Comparison of ENCODE assay signal across 15 cellular contexts in genomic region chr17:72373910-72374741, GRCh38.
DNase-seq lines count a peak whose midpoint lies in the region; ATAC-seq and TF ChIP-seq lines count a peak whose summit lies in the region.
"Had no signal": no experiment of that assay in that cellular context is flagged by ENCODE, and none has a peak within 500 bp of the region (broad histone marks: within the 10 kb centered on the region; RNA-seq: fewer than 3 reads in every experiment).

No MANE protein-coding gene starts in this region.

- DNase-seq in AG04450 (ENCODE audit: low read depth, low spot score) (no peak), adipocyte (ENCODE audit: low read depth) (peak; percentile 53), kidney tubule cell (ENCODE audit: low spot score) (peak; percentile 89), MCF 10A (ENCODE audit: unreplicated experiment) (no peak), ACHN (no peak)
- DNase-seq in activated CD8-positive, alpha-beta memory T cell treated with anti-CD3 and anti-CD28 coated beads for 24 hours: no peak
- DNase-seq: activated CD8-positive, alpha-beta T cell treated with anti-CD3 and anti-CD28 coated beads, Interleukin-2, amount 10 ng/mL, durations not matched to agents 7 days and 5 days; activated naive CD4-positive, alpha-beta T cell treated with anti-CD3 and anti-CD28 coated beads, Interleukin-2, amount 50 U/mL, for 16 hours; Karpas-422; naive B cell; NCI-H2081 treated with DMSO at 0.1 percent for 48 hours had no signal

- CTCF ChIA-PET in AG04450 (lab: Charles Lee): no interaction called here
- CTCF ChIA-PET in MCF 10A (lab: Yijun Ruan, JAX): interaction anchor here (0.5 kb wide), 1 partner anchor 667 kb away, joined by 3 read pairs; no protein-coding TSS in a partner anchor

- no peaks in the 10 kb centered on the region for H3K27me3 Mint-ChIP-seq in MCF 10A (ENCODE audit: insufficient read depth, unreplicated experiment)
- H3K27me3 Mint-ChIP-seq: naive B cell had no signal

- H3K4me1 Mint-ChIP-seq in MCF 10A (ENCODE audit: insufficient read depth, unreplicated experiment): peaks cover 14% of the 10 kb centered on the region
- H3K4me1 Mint-ChIP-seq: naive B cell had no signal

- no peak overlapping the region for H3K4me3 ChIP-seq in AG04450 (ENCODE audit: low read depth, low read length)
- no peak overlapping the region for H3K4me3 ChIP-seq in adipocyte (ENCODE audit: low read length)
- H3K4me3 ChIP-seq: coronary artery had no signal

- no peak for TF ChIP-seq CTCF in AG04450 (IDR thresholded peaks at IDR 0.05; ENCODE audit: low read depth, low read length)
- no peak for TF ChIP-seq CTCF in MCF 10A (IDR thresholded peaks at IDR 0.05; ENCODE audit: unreplicated experiment)

- no peak overlapping the region for H3K9ac ChIP-seq in adipocyte (ENCODE audit: low read length)

- no TSS peak for BruUV-seq in MCF 10A (replicated peaks; lab: Mats Ljungman, UMichigan)

- no peak for ATAC-seq in GM18520 (IDR thresholded peaks at IDR 0.05; ENCODE audit: unreplicated experiment)
- ATAC-seq: activated CD8-positive, alpha-beta T cell treated with anti-CD3 and anti-CD28 coated beads, Interleukin-2, amount 10 ng/mL, durations not matched to agents 7 days and 5 days had no signal

- H3K27me3 ChIP-seq in AG04450 (ENCODE audit: control insufficient read depth, insufficient read depth, low read length) (no peaks in the 10 kb centered on the region), adipocyte (replicated peaks; ENCODE audit: control insufficient read depth, insufficient read depth, low read length) (no peaks in the 10 kb centered on the region)

- in situ Hi-C loops in ACHN (cut with HindIII; ENCODE audit: low pct_ligation_motif_present, low pct_unique_long_range_greater_than_20kb, low sequenced_read_pairs): no loop called here

- peaks cover 30% of the 10 kb centered on the region for H3K4me1 ChIP-seq in adipocyte (ENCODE audit: control insufficient read depth, insufficient read depth, low read length)

- POLR2A ChIA-PET in AG04450 (lab: Yijun Ruan, JAX) (interaction anchor here (1.0 kb wide), 1 partner anchor 235 kb away, joined by 3 read pairs; no protein-coding TSS in a partner anchor), MCF 10A (lab: Yijun Ruan, JAX) (interaction anchor here (0.6 to 0.8 kb wide), 2 partner anchors 13 to 33 kb away, joined by 3 read pairs; no protein-coding TSS in a partner anchor)

- no peaks in the 10 kb centered on the region for H3K36me3 ChIP-seq in adipocyte (ENCODE audit: control insufficient read depth, insufficient read depth, low read length, severe bottlenecking)

- H3K9me3 ChIP-seq in AG04450 (ENCODE audit: control insufficient read depth, insufficient read depth, low read length) (no peaks in the 10 kb centered on the region; the same call in 1 of the 2 replicates), adipocyte (ENCODE audit: control insufficient read depth, low read length) (no peaks in the 10 kb centered on the region)

- peak; percentile 88 for TF ChIP-seq EP300 in Ishikawa (IDR thresholded peaks at IDR 0.05; ENCODE audit: borderline replicate concordance)

- H3K36me3 Mint-ChIP-seq in MCF 10A (ENCODE audit: insufficient read depth, unreplicated experiment): no peaks in the 10 kb centered on the region
- H3K36me3 Mint-ChIP-seq: naive B cell had no signal

- no peak overlapping the region for H3K4me3 Mint-ChIP-seq in MCF 10A (ENCODE audit: unreplicated experiment)
- H3K4me3 Mint-ChIP-seq: activated CD8-positive, alpha-beta T cell treated with anti-CD3 and anti-CD28 coated beads, Interleukin-2, amount 10 ng/mL, durations not matched to agents 7 days and 5 days; naive B cell; T-helper 2 cell treated with Interferon-gamma antibody and Interleukin-4, amounts not matched to agents 5 μg/mL and 100 μg/mL, for 36 hours had no signal

- H3K9me3 Mint-ChIP-seq in MCF 10A (ENCODE audit: unreplicated experiment): no peaks in the 10 kb centered on the region
- H3K9me3 Mint-ChIP-seq: T-helper 2 cell treated with Interferon-gamma antibody and Interleukin-4, amounts not matched to agents 5 μg/mL and 100 μg/mL, for 36 hours had no signal

- no peak overlapping the region for H3K27ac Mint-ChIP-seq in MCF 10A (ENCODE audit: low read depth, unreplicated experiment)
- H3K27ac Mint-ChIP-seq: activated CD8-positive, alpha-beta T cell treated with anti-CD3 and anti-CD28 coated beads, Interleukin-2, amount 10 ng/mL, durations not matched to agents 7 days and 5 days; naive B cell; T-helper 2 cell treated with Interferon-gamma antibody and Interleukin-4, amounts not matched to agents 5 μg/mL and 100 μg/mL, for 36 hours had no signal

- peak overlapping the region; percentile 31 for H3K27ac ChIP-seq in AG04450 (ENCODE audit: low read depth, low read length)

- peak; percentile 39; the same call in 1 of the 2 replicates for TF ChIP-seq RAD21 in Ishikawa (IDR thresholded peaks at IDR 0.05; ENCODE audit: low read depth)

- intact Hi-C loops in MCF 10A (cut with micrococcal nuclease): no loop called here

TF ChIP-seq in Ishikawa, 13 proteins besides CTCF, POLR2A, EP300 and RAD21:
- TF ChIP-seq TAF1 (IDR thresholded peaks at IDR 0.05; ENCODE audit: low read depth): peak; percentile 38; the same call in 1 of the 2 replicates
- 0 out of 2 replicates have a peak, but pooled peaks have one; percentile 14 for TF ChIP-seq EGR1 (IDR thresholded peaks at IDR 0.05)
- TF ChIP-seq CREB1 (IDR thresholded peaks at IDR 0.05; ENCODE audit: low read depth): no peak
- TF ChIP-seq CEBPB (IDR thresholded peaks at IDR 0.05): no peak
- TF ChIP-seq ZBTB7A (IDR thresholded peaks at IDR 0.05; ENCODE audit: low read depth): peak; percentile 84
- TF ChIP-seq NFIC (IDR thresholded peaks at IDR 0.05): peak; percentile 94
- peak; percentile 92 for TF ChIP-seq TCF12 (IDR thresholded peaks at IDR 0.05; ENCODE audit: low read depth)
- peak; percentile 78; the same call in 1 of the 2 replicates for TF ChIP-seq FOXM1 (IDR thresholded peaks at IDR 0.05; ENCODE audit: borderline replicate concordance, low read depth)
- no peak for TF ChIP-seq USF1 (IDR thresholded peaks at IDR 0.05)
- TF ChIP-seq MAX (IDR thresholded peaks at IDR 0.05): peak; percentile 34
- TF ChIP-seq YY1 (IDR thresholded peaks at IDR 0.05; ENCODE audit: low read depth): peak; percentile 51
- peak; percentile 83 for TF ChIP-seq TEAD4 (IDR thresholded peaks at IDR 0.05)
- TF ChIP-seq, protein P1, sequence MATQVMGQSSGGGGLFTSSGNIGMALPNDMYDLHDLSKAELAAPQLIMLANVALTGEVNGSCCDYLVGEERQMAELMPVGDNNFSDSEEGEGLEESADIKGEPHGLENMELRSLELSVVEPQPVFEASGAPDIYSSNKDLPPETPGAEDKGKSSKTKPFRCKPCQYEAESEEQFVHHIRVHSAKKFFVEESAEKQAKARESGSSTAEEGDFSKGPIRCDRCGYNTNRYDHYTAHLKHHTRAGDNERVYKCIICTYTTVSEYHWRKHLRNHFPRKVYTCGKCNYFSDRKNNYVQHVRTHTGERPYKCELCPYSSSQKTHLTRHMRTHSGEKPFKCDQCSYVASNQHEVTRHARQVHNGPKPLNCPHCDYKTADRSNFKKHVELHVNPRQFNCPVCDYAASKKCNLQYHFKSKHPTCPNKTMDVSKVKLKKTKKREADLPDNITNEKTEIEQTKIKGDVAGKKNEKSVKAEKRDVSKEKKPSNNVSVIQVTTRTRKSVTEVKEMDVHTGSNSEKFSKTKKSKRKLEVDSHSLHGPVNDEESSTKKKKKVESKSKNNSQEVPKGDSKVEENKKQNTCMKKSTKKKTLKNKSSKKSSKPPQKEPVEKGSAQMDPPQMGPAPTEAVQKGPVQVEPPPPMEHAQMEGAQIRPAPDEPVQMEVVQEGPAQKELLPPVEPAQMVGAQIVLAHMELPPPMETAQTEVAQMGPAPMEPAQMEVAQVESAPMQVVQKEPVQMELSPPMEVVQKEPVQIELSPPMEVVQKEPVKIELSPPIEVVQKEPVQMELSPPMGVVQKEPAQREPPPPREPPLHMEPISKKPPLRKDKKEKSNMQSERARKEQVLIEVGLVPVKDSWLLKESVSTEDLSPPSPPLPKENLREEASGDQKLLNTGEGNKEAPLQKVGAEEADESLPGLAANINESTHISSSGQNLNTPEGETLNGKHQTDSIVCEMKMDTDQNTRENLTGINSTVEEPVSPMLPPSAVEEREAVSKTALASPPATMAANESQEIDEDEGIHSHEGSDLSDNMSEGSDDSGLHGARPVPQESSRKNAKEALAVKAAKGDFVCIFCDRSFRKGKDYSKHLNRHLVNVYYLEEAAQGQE (IDR thresholded peaks at IDR 0.05; ENCODE audit: low read depth): no peak

Comparison
In these comparisons a context has a peak if more than half of its experiments do, and no peak if none do; other contexts are left out.
1. DNase-seq: peak in adipocyte (single experiment) and kidney tubule cell (single experiment); none in AG04450 (single experiment), activated CD8-positive, alpha-beta memory T cell treated with anti-CD3 and anti-CD28 coated beads for 24 hours (single experiment), MCF 10A (single experiment) and ACHN (single experiment).